Comparison of ENCODE assay signal across 1 cellular context in genomic region chr19:19366691-19367396, GRCh38.
A peak's percentile ranks its signal among the peaks of the same experiment; 100 is the strongest.
TF ChIP-seq lines count a peak whose summit lies in the region.

No MANE protein-coding gene starts in this region.

TF ChIP-seq in HepG2, 621 proteins besides CTCF, POLR2A, EP300 and RAD21 (continued from another document and continues in another):
- TF ChIP-seq NR2F6 (IDR thresholded peaks at IDR 0.05) (peak; percentile 34; the same call in 1 of the 2 replicates), NR2F6 (CRISPR knock-in tag; IDR thresholded peaks at IDR 0.05) (peak; percentile 54; the same call in 1 of the 2 replicates), GABPB1 (CRISPR knock-in tag; IDR thresholded peaks at IDR 0.05) (peak; percentile 96), YY1 (IDR thresholded peaks at IDR 0.05; ENCODE audit: insufficient read depth, insufficient replicate concordance, low read depth, low read length) (peak; percentile 76), NFYB (CRISPR knock-in tag; IDR thresholded peaks at IDR 0.05) (peak; percentile 23; the same call in 1 of the 2 replicates), FOXO1 (CRISPR knock-in tag; IDR thresholded peaks at IDR 0.05) (0 out of 2 replicates have a peak, but pooled peaks have one; percentile 45), NFIC (IDR thresholded peaks at IDR 0.05; ENCODE audit: low read length) (no peak), ASH2L (IDR thresholded peaks at IDR 0.05; ENCODE audit: insufficient read length, low read depth, low read length) (peak; percentile 53), ZMAT5 (CRISPR knock-in tag; IDR thresholded peaks at IDR 0.05; ENCODE audit: borderline replicate concordance, low read depth) (no peak), ZNF572 (CRISPR knock-in tag; IDR thresholded peaks at IDR 0.05) (0 out of 2 replicates have a peak, but pooled peaks have one; percentile 67), THAP8 (CRISPR knock-in tag; IDR thresholded peaks at IDR 0.05; ENCODE audit: borderline replicate concordance) (no peak), MED1 (CRISPR knock-in tag; IDR thresholded peaks at IDR 0.05) (peak; percentile 72), MBNL3 (CRISPR knock-in tag; conservative IDR thresholded peaks at IDR 0.05) (no peak), CEBPG (CRISPR knock-in tag; IDR thresholded peaks at IDR 0.05) (peak; percentile 78), ELF1 (CRISPR knock-in tag; IDR thresholded peaks at IDR 0.05) (peak; percentile 88), GATAD1 (CRISPR knock-in tag; IDR thresholded peaks at IDR 0.05) (peak; percentile 94), EZH2 (conservative IDR thresholded peaks at IDR 0.05; ENCODE audit: low read depth, low read length) (no peak), SIN3B (IDR thresholded peaks at IDR 0.05; ENCODE audit: low read length) (no peak), ERF (CRISPR knock-in tag; IDR thresholded peaks at IDR 0.05) (peak; percentile 93), ZBTB25 (CRISPR knock-in tag; IDR thresholded peaks at IDR 0.05) (peak; percentile 70; the same call in 1 of the 2 replicates), PAWR (CRISPR knock-in tag; IDR thresholded peaks at IDR 0.05; ENCODE audit: borderline replicate concordance) (no peak), STAG1 (CRISPR knock-in tag; IDR thresholded peaks at IDR 0.05) (peak; percentile 95), ZBTB33 (CRISPR knock-in tag; IDR thresholded peaks at IDR 0.05) (no peak; the same call in 1 of the 2 replicates), KDM3A (CRISPR knock-in tag; IDR thresholded peaks at IDR 0.05; ENCODE audit: low read depth) (peak; percentile 87), ZNF782 (CRISPR knock-in tag; IDR thresholded peaks at IDR 0.05; ENCODE audit: borderline replicate concordance) (peak; percentile 22; the same call in 1 of the 2 replicates), ZBTB7A (CRISPR knock-in tag; IDR thresholded peaks at IDR 0.05) (peak; percentile 85), NFYC (CRISPR knock-in tag; IDR thresholded peaks at IDR 0.05) (peak; percentile 36), ZNF556 (CRISPR knock-in tag; IDR thresholded peaks at IDR 0.05; ENCODE audit: borderline replicate concordance) (peak; percentile 47; the same call in 1 of the 2 replicates), THAP7 (CRISPR knock-in tag; IDR thresholded peaks at IDR 0.05) (peak; percentile 48; the same call in 1 of the 2 replicates), ZNF792 (CRISPR knock-in tag; IDR thresholded peaks at IDR 0.05) (peak; percentile 66; the same call in 1 of the 2 replicates), PHF8 (CRISPR knock-in tag; IDR thresholded peaks at IDR 0.05) (0 out of 2 replicates have a peak, but pooled peaks have one; percentile 47), CSRNP2 (CRISPR knock-in tag; conservative IDR thresholded peaks at IDR 0.05; ENCODE audit: low read depth) (no peak), KDM5B (CRISPR knock-in tag; IDR thresholded peaks at IDR 0.05; ENCODE audit: borderline replicate concordance) (peak; percentile 54; the same call in 1 of the 2 replicates), ZNF33A (CRISPR knock-in tag; IDR thresholded peaks at IDR 0.05; ENCODE audit: borderline replicate concordance) (no peak), ZFP90 (CRISPR knock-in tag; IDR thresholded peaks at IDR 0.05; ENCODE audit: borderline replicate concordance) (no peak), PHF21A (CRISPR knock-in tag; IDR thresholded peaks at IDR 0.05) (peak; percentile 84), ZNF264 (CRISPR knock-in tag; IDR thresholded peaks at IDR 0.05) (peak; percentile 64; the same call in 1 of the 2 replicates), ZNF331 (CRISPR knock-in tag; IDR thresholded peaks at IDR 0.05) (peak; percentile 83; the same call in 1 of the 2 replicates), MYC (CRISPR knock-in tag; IDR thresholded peaks at IDR 0.05; ENCODE audit: borderline replicate concordance) (peak; percentile 76; the same call in 1 of the 2 replicates), ZBTB20 (CRISPR knock-in tag; IDR thresholded peaks at IDR 0.05; ENCODE audit: borderline replicate concordance, low read depth) (0 out of 2 replicates have a peak, but pooled peaks have one; percentile 50), HDAC6 (IDR thresholded peaks at IDR 0.05; ENCODE audit: low read depth, low read length) (no peak), MED8 (CRISPR knock-in tag; IDR thresholded peaks at IDR 0.05; ENCODE audit: insufficient replicate concordance) (no peak), MED13 (CRISPR knock-in tag; IDR thresholded peaks at IDR 0.05) (no peak), RAD51 (IDR thresholded peaks at IDR 0.05; ENCODE audit: borderline replicate concordance) (no peak)
- TF ChIP-seq, protein P1, sequence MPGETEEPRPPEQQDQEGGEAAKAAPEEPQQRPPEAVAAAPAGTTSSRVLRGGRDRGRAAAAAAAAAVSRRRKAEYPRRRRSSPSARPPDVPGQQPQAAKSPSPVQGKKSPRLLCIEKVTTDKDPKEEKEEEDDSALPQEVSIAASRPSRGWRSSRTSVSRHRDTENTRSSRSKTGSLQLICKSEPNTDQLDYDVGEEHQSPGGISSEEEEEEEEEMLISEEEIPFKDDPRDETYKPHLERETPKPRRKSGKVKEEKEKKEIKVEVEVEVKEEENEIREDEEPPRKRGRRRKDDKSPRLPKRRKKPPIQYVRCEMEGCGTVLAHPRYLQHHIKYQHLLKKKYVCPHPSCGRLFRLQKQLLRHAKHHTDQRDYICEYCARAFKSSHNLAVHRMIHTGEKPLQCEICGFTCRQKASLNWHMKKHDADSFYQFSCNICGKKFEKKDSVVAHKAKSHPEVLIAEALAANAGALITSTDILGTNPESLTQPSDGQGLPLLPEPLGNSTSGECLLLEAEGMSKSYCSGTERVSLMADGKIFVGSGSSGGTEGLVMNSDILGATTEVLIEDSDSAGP (CRISPR knock-in tag; IDR thresholded peaks at IDR 0.05; ENCODE audit: borderline replicate concordance), result peak; percentile 95
- TF ChIP-seq, protein P2, sequence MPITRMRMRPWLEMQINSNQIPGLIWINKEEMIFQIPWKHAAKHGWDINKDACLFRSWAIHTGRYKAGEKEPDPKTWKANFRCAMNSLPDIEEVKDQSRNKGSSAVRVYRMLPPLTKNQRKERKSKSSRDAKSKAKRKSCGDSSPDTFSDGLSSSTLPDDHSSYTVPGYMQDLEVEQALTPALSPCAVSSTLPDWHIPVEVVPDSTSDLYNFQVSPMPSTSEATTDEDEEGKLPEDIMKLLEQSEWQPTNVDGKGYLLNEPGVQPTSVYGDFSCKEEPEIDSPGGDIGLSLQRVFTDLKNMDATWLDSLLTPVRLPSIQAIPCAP (CRISPR knock-in tag; IDR thresholded peaks at IDR 0.05; ENCODE audit: low read depth), result no peak
- TF ChIP-seq, protein P3, sequence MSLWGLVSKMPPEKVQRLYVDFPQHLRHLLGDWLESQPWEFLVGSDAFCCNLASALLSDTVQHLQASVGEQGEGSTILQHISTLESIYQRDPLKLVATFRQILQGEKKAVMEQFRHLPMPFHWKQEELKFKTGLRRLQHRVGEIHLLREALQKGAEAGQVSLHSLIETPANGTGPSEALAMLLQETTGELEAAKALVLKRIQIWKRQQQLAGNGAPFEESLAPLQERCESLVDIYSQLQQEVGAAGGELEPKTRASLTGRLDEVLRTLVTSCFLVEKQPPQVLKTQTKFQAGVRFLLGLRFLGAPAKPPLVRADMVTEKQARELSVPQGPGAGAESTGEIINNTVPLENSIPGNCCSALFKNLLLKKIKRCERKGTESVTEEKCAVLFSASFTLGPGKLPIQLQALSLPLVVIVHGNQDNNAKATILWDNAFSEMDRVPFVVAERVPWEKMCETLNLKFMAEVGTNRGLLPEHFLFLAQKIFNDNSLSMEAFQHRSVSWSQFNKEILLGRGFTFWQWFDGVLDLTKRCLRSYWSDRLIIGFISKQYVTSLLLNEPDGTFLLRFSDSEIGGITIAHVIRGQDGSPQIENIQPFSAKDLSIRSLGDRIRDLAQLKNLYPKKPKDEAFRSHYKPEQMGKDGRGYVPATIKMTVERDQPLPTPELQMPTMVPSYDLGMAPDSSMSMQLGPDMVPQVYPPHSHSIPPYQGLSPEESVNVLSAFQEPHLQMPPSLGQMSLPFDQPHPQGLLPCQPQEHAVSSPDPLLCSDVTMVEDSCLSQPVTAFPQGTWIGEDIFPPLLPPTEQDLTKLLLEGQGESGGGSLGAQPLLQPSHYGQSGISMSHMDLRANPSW (CRISPR knock-in tag; IDR thresholded peaks at IDR 0.05; ENCODE audit: borderline replicate concordance), result 0 out of 2 replicates have a peak, but pooled peaks have one; percentile 38
- TF ChIP-seq, protein P4, sequence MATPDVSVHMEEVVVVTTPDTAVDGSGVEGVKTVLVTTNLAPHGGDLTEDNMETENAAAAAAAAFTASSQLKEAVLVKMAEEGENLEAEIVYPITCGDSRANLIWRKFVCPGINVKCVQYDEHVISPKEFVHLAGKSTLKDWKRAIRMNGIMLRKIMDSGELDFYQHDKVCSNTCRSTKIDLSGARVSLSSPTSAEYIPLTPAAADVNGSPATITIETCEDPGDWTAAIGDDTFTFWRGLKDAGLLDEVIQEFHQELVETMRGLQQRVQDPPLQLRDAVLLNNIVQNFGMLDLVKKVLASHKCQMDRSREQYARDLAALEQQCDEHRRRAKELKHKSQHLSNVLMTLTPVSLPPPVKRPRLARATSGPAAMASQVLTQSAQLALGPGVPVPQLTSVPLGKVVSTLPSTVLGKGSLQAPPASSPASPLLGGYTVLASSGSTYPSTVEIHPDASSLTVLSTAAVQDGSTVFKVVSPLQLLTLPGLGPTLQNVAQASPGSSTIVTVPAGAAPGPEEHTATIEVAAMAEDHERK (CRISPR knock-in tag; IDR thresholded peaks at IDR 0.05; ENCODE audit: low read depth), result no peak
- TF ChIP-seq, protein P5, sequence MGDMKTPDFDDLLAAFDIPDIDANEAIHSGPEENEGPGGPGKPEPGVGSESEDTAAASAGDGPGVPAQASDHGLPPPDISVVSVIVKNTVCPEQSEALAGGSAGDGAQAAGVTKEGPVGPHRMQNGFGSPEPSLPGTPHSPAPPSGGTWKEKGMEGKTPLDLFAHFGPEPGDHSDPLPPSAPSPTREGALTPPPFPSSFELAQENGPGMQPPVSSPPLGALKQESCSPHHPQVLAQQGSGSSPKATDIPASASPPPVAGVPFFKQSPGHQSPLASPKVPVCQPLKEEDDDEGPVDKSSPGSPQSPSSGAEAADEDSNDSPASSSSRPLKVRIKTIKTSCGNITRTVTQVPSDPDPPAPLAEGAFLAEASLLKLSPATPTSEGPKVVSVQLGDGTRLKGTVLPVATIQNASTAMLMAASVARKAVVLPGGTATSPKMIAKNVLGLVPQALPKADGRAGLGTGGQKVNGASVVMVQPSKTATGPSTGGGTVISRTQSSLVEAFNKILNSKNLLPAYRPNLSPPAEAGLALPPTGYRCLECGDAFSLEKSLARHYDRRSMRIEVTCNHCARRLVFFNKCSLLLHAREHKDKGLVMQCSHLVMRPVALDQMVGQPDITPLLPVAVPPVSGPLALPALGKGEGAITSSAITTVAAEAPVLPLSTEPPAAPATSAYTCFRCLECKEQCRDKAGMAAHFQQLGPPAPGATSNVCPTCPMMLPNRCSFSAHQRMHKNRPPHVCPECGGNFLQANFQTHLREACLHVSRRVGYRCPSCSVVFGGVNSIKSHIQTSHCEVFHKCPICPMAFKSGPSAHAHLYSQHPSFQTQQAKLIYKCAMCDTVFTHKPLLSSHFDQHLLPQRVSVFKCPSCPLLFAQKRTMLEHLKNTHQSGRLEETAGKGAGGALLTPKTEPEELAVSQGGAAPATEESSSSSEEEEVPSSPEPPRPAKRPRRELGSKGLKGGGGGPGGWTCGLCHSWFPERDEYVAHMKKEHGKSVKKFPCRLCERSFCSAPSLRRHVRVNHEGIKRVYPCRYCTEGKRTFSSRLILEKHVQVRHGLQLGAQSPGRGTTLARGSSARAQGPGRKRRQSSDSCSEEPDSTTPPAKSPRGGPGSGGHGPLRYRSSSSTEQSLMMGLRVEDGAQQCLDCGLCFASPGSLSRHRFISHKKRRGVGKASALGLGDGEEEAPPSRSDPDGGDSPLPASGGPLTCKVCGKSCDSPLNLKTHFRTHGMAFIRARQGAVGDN (CRISPR knock-in tag; IDR thresholded peaks at IDR 0.05), result peak; percentile 96
